18 cellular contexts compared by ENCODE assay signal in genomic region chr3:11331101-11331500, GRCh38. TPM values are rescaled to one million over a fixed set of nuclear protein-coding genes. Genes with fewer than 3 reads are reported as not detected.
A peak's percentile ranks its signal among the peaks of the same experiment; 100 is the strongest.
DNase-seq lines count a peak whose midpoint lies in the region; ATAC-seq and TF ChIP-seq lines count a peak whose summit lies in the region.
"Had no signal": no experiment of that assay in that cellular context is flagged by ENCODE, and none has a peak within 500 bp of the region (broad histone marks: within the 10 kb centered on the region; RNA-seq: fewer than 3 reads in every experiment).

No MANE protein-coding gene starts in this region.

- no peak for ATAC-seq in naive thymus-derived CD8-positive, alpha-beta T cell
- ATAC-seq in HG03520 (IDR thresholded peaks at IDR 0.05; ENCODE audit: unreplicated experiment): no peak
- ATAC-seq in lower lobe of right lung: no peak
- ATAC-seq: A549 had no signal

- peaks cover 0 to 3% (median under 1%) of the 10 kb centered on the region in 4 donors for H3K4me1 Mint-ChIP-seq in naive thymus-derived CD8-positive, alpha-beta T cell

- H3K4me1 ChIP-seq in lower lobe of right lung: no peaks in the 10 kb centered on the region
- H3K4me1 ChIP-seq: A549, esophagus muscularis mucosa, suprapubic skin had no signal

- POLR2A ChIA-PET in naive thymus-derived CD8-positive, alpha-beta T cell (lab: Charles Lee): no interaction called here

- no peaks in the 10 kb centered on the region for H3K9me3 ChIP-seq in lower lobe of right lung
- H3K9me3 ChIP-seq: A549, esophagus muscularis mucosa, suprapubic skin had no signal

- peaks cover 0 to 65% (median 2%) of the 10 kb centered on the region in 3 donors for H3K36me3 Mint-ChIP-seq in naive thymus-derived CD8-positive, alpha-beta T cell

- DNase-seq in SIG-M5 treated with dmso at 0.1 percent for 504 hours (lab: John Stamatoyannopoulos, UW; ENCODE audit: unreplicated experiment): peak; percentile 3
- DNase-seq in SIG-M5 (lab: John Stamatoyannopoulos, UW): no peak
- DNase-seq in Kasumi-1 (lab: John Stamatoyannopoulos, UW): peak; percentile 44 to 45
- peak; percentile 37 to 66 for DNase-seq in cardiac fibroblast (ENCODE audit: low read depth in 2 of 2)
- no peak for DNase-seq in naive thymus-derived CD8-positive, alpha-beta T cell
- DNase-seq in lower lobe of right lung: no peak
- DNase-seq in 8988T: no peak
- DNase-seq: activated CD4-positive, alpha-beta T cell treated with anti-CD3 and anti-CD28 coated beads, Interleukin-2, amount 50 U/mL, for 48 hours; activated naive CD4-positive, alpha-beta T cell treated with anti-CD3 and anti-CD28 coated beads, Interleukin-2, amount 50 U/mL, for 16 hours; DMS153; NCI-H1417 treated with DMSO at 0.1 percent for 48 hours; NCI-H446; PC-9; small intestine had no signal

- intact Hi-C loops in lower lobe of right lung (cut with DNase I): no loop called here

- peaks cover 51% of the 10 kb centered on the region for H3K36me3 ChIP-seq in lower lobe of right lung

- no peak overlapping the region for H3K4me3 ChIP-seq in cardiac fibroblast (replicated peaks in 1 of 2; ENCODE audit: low read depth in 2 of 2, low read length in 2 of 2)
- no peak overlapping the region for H3K4me3 ChIP-seq in lower lobe of right lung
- H3K4me3 ChIP-seq: A549, esophagus muscularis mucosa, PC-9, suprapubic skin had no signal

- no peak overlapping the region for H3K27ac ChIP-seq in lower lobe of right lung
- H3K27ac ChIP-seq: A549, esophagus muscularis mucosa, PC-9, suprapubic skin had no signal

- TF ChIP-seq CTCF in cardiac fibroblast (IDR thresholded peaks at IDR 0.05; ENCODE audit: low read depth, low read length) (no peak), lower lobe of right lung (IDR thresholded peaks at IDR 0.05) (no peak)

- H3K27me3 Mint-ChIP-seq in naive thymus-derived CD8-positive, alpha-beta T cell: no peaks in the 10 kb centered on the region

- no peak overlapping the region for H3K4me3 Mint-ChIP-seq in naive thymus-derived CD8-positive, alpha-beta T cell

- H3K27me3 ChIP-seq in lower lobe of right lung (ENCODE audit: low read depth): no peaks in the 10 kb centered on the region
- H3K27me3 ChIP-seq: esophagus muscularis mucosa, suprapubic skin had no signal

- peak overlapping the region in 7 of 10 donors; percentile 24 to 87 (median 50) for H3K27ac Mint-ChIP-seq in naive thymus-derived CD8-positive, alpha-beta T cell

- H3K9me3 Mint-ChIP-seq in naive thymus-derived CD8-positive, alpha-beta T cell: no peaks in the 10 kb centered on the region

RNA-seq across cellular contexts. Expression of gene ATG7, which starts 58.9 kb away (rescaled TPM):
- 10 to 100 TPM; 28.6 to 28.7 TPM for total RNA-seq in naive thymus-derived CD8-positive, alpha-beta T cell
- 10 to 100 TPM in 2 of 3 donors, 1 to 10 TPM in 1; 6.0 to 15.3 (median 10.3) TPM for polyA plus RNA-seq in naive thymus-derived CD8-positive, alpha-beta T cell
- total RNA-seq in lower lobe of right lung: 61.7 TPM

Comparison
In these comparisons a context has a peak if more than half of its experiments do, and no peak if none do; other contexts are left out.
1. DNase-seq: peak in SIG-M5 treated with dmso at 0.1 percent for 504 hours (single experiment), Kasumi-1 (2 of 2) and cardiac fibroblast (2 of 2); none in SIG-M5 (single experiment), naive thymus-derived CD8-positive, alpha-beta T cell (0 of 10), lower lobe of right lung (single experiment) and 8988T (single experiment).